ENCODE assay signal across 8 cellular contexts in genomic region chr14:68978550-68978911, GRCh38. TPM values are rescaled to one million over a fixed set of nuclear protein-coding genes. Genes with fewer than 3 reads are reported as not detected.
DNase-seq lines count a peak whose midpoint lies in the region; ATAC-seq and TF ChIP-seq lines count a peak whose summit lies in the region.

No MANE protein-coding gene starts in this region.

- no peaks in the 10 kb centered on the region for H3K36me3 ChIP-seq in Karpas-422 (ENCODE audit: insufficient read depth, low read length)
- peaks cover 0 to 6% of the 10 kb centered on the region in 2 donors for H3K36me3 ChIP-seq in mucosa of rectum (ENCODE audit: control insufficient read depth in 2 of 2, insufficient read depth in 2 of 2, low read length in 2 of 2)
- peaks cover 0 to 7% (median under 1%) of the 10 kb centered on the region in 4 donors for H3K36me3 ChIP-seq in upper lobe of left lung

- H3K9me3 ChIP-seq in Karpas-422 (ENCODE audit: low read length) (no peaks in the 10 kb centered on the region), mucosa of rectum (ENCODE audit: control insufficient read depth in 2 of 2, low read length in 2 of 2) (no peaks in the 10 kb centered on the region), upper lobe of left lung (no peaks in the 10 kb centered on the region)

- no peaks in the 10 kb centered on the region for H3K9me2 ChIP-seq in Karpas-422 (replicated peaks; ENCODE audit: insufficient read depth, low read length)

- H3K27me3 ChIP-seq in Karpas-422 (ENCODE audit: low read length) (no peaks in the 10 kb centered on the region), mucosa of rectum (ENCODE audit: control insufficient read depth in 2 of 2, insufficient read depth in 2 of 2, low read length in 2 of 2) (no peaks in the 10 kb centered on the region), upper lobe of left lung (no peaks in the 10 kb centered on the region)

- TF ChIP-seq POLR2A in upper lobe of left lung (IDR thresholded peaks at IDR 0.05), result peak in 1 of 4 donors; percentile 13

- no peak overlapping the region for H2AFZ ChIP-seq in Karpas-422 (ENCODE audit: low read length)

- peak; percentile 33 for ATAC-seq in effector memory CD8-positive, alpha-beta T cell (replicated peaks)
- ATAC-seq in upper lobe of left lung (ENCODE audit: low FRiP score in 2 of 2), result peak; percentile 24 to 73

- no peak overlapping the region for H3K9ac ChIP-seq in Karpas-422 (ENCODE audit: low read length)
- peak overlapping the region; percentile 90 to 94 for H3K9ac ChIP-seq in mucosa of rectum (ENCODE audit: low read depth in 1 of 2, low read length in 2 of 2)

- peak overlapping the region; percentile 55 for H3K4me2 ChIP-seq in Karpas-422 (ENCODE audit: low read depth, low read length, poor library complexity, severe bottlenecking)

- 0% methylated on average over 2 to 10 of the region's 40 CpGs for WGBS in upper lobe of left lung, 2 donors

- H3K27me3 Mint-ChIP-seq in effector memory CD8-positive, alpha-beta T cell, result peaks cover 0 to 6% of the 10 kb centered on the region in 2 donors

- H3K27ac ChIP-seq in Karpas-422 (ENCODE audit: low read length) (no peak overlapping the region), mucosa of rectum (ENCODE audit: low read depth in 2 of 2, low read length in 2 of 2) (peak overlapping the region; percentile 91 to 92), upper lobe of left lung (peak overlapping the region; percentile 88 to 95 (median 94))

- no peaks in the 10 kb centered on the region for H3K79me2 ChIP-seq in Karpas-422 (ENCODE audit: low read length)

- peaks cover 12 to 17% of the 10 kb centered on the region in 2 donors for H3K4me1 Mint-ChIP-seq in effector memory CD8-positive, alpha-beta T cell (ENCODE audit: low read depth in 2 of 2)

- DNase-seq in ELR (ENCODE audit: low read depth) (peak; percentile 67), Karpas-422 (peak; percentile 48), upper lobe of left lung (peak; percentile 72 to 95), middle frontal gyrus (ENCODE audit: extremely low spot score, low spot score) (no peak), NCI-H446 treated with DMSO at 0.1 percent for 48 hours (lab: John Stamatoyannopoulos, UW) (no peak)
- peak; percentile 38 for DNase-seq in activated CD4-positive, alpha-beta T cell treated with anti-CD3 and anti-CD28 coated beads, Interleukin-2, amount 50 U/mL, for 1 hour
- no peak for DNase-seq in effector memory CD8-positive, alpha-beta T cell

- no peaks in the 10 kb centered on the region for H3K9me3 Mint-ChIP-seq in effector memory CD8-positive, alpha-beta T cell

- H3K4me1 ChIP-seq in Karpas-422 (ENCODE audit: low read length) (no peaks in the 10 kb centered on the region), mucosa of rectum (ENCODE audit: control insufficient read depth in 2 of 2, insufficient read depth in 2 of 2, low read length in 2 of 2) (peaks cover 25 to 29% of the 10 kb centered on the region in 2 donors), upper lobe of left lung (peaks cover 15 to 51% (median 25%) of the 10 kb centered on the region in 4 donors)

- H3K4me3 Mint-ChIP-seq in effector memory CD8-positive, alpha-beta T cell, result peak overlapping the region; percentile 82 to 84

- no peaks in the 10 kb centered on the region for H4K20me1 ChIP-seq in Karpas-422 (ENCODE audit: insufficient read depth, low read depth, low read length)

- no peaks in the 10 kb centered on the region for H3K36me3 Mint-ChIP-seq in effector memory CD8-positive, alpha-beta T cell (ENCODE audit: insufficient read depth)

- TF ChIP-seq EP300 in upper lobe of left lung (IDR thresholded peaks at IDR 0.05), result no peak

- TF ChIP-seq CTCF in upper lobe of left lung (IDR thresholded peaks at IDR 0.05), result peak in 1 of 6 experiments; percentile 31

- H3K4me3 ChIP-seq in Karpas-422 (ENCODE audit: low read length), result peak overlapping the region; percentile 51; the same call in 1 of the 2 replicates
- H3K4me3 ChIP-seq in mucosa of rectum (ENCODE audit: low read length in 2 of 2), result peak overlapping the region; percentile 83 to 86
- peak overlapping the region; percentile 71 to 91 (median 85) for H3K4me3 ChIP-seq in upper lobe of left lung

- H3K27ac Mint-ChIP-seq in effector memory CD8-positive, alpha-beta T cell, result no peak overlapping the region

RNA-seq across cellular contexts. Expression of gene ACTN1, which starts 0.6 kb away (rescaled TPM):
- total RNA-seq in Karpas-422 (2014; rRNA removed; shearing (Covaris generic); ENCODE audit: low replicate concordance), result 1.1 TPM in 1 of 2 replicates, not detected in the other
- 100 to 1,000 TPM; 117 to 195 (median 157) TPM for total RNA-seq in upper lobe of left lung

Comparison
In these comparisons a context has a peak if more than half of its experiments do, and no peak if none do; other contexts are left out.
1. DNase-seq: peak in ELR (single experiment), Karpas-422 (single experiment), activated CD4-positive, alpha-beta T cell treated with anti-CD3 and anti-CD28 coated beads, Interleukin-2, amount 50 U/mL, for 1 hour (single experiment) and upper lobe of left lung (2 of 2); none in effector memory CD8-positive, alpha-beta T cell (0 of 3), middle frontal gyrus (single experiment) and NCI-H446 treated with DMSO at 0.1 percent for 48 hours (single experiment).
2. RNA of gene ACTN1, which starts 0.6 kb away (total RNA-seq): 117 to 195 TPM in upper lobe of left lung; 1.1 TPM in Karpas-422; every median in the first group is over 10 times any median in the second.
3. Peak in every context shown above with its lines, with median percentiles within 50 percentile points of each other: H3K4me3 ChIP-seq.